Comparison of ENCODE assay signal across 16 cellular contexts in genomic region chr12:50749459-50749882, GRCh38. TPM values are rescaled to one million over a fixed set of nuclear protein-coding genes. Genes with fewer than 3 reads are reported as not detected.
DNase-seq lines count a peak whose midpoint lies in the region; ATAC-seq, FAIRE-seq and TF ChIP-seq lines count a peak whose summit lies in the region.
"Had no signal": no experiment of that assay in that cellular context is flagged by ENCODE, and none has a peak within 500 bp of the region (broad histone marks: within the 10 kb centered on the region; RNA-seq: fewer than 3 reads in every experiment).

No MANE protein-coding gene starts in this region.

- WGBS in K562 (ENCODE audit: insufficient coverage, low coverage, missing lambda C conversion rate) = 33% methylated on average over 2 of the region's 2 CpGs

- no peak for TF ChIP-seq POLR2A in K562 (conservative IDR thresholded peaks at IDR 0.05)

- H3K27ac Mint-ChIP-seq in Caco-2 (ENCODE audit: unreplicated experiment) (peak overlapping the region; percentile 48), nephron progenitor cell (peak overlapping the region; percentile 5)
- H3K27ac Mint-ChIP-seq: B cell had no signal

- peaks cover 15% of the 10 kb centered on the region for H3K4me1 Mint-ChIP-seq in Caco-2 (ENCODE audit: low read depth, unreplicated experiment)
- H3K4me1 Mint-ChIP-seq in nephron progenitor cell = no peaks in the 10 kb centered on the region
- H3K4me1 Mint-ChIP-seq: B cell had no signal

- ATAC-seq in K562 = peak; percentile 60
- no peak for ATAC-seq in GM18858 (IDR thresholded peaks at IDR 0.05; ENCODE audit: unreplicated experiment)

- H3K27ac ChIP-seq in HUES48 (ENCODE audit: low read depth, low read length) (peak overlapping the region; percentile 14), K562 (ENCODE audit: extremely low read depth, low read depth, low read length) (no peak overlapping the region)

- H3K4me3 Mint-ChIP-seq in Caco-2 (ENCODE audit: unreplicated experiment) (peak overlapping the region; percentile 1), nephron progenitor cell (no peak overlapping the region)
- H3K4me3 Mint-ChIP-seq: B cell; CD4-positive, alpha-beta memory T cell had no signal

- in situ Hi-C loops in K562 (cut with MboI) = loop anchor here (10.0 kb wide), 1 partner anchor 245 kb away; the partner anchor contains the start of gene DIP2B

- no peaks in the 10 kb centered on the region for H3K79me2 ChIP-seq in K562 (ENCODE audit: control insufficient read depth, insufficient read depth, low read length)

- no peaks in the 10 kb centered on the region for H4K20me1 ChIP-seq in K562 (replicated peaks; ENCODE audit: control insufficient read depth, insufficient read depth, low read length)

- H3K4me3 ChIP-seq in Caco-2 (ENCODE audit: low read depth, low read length) (no peak overlapping the region), HUES48 (ENCODE audit: low read depth, low read length) (no peak overlapping the region), K562 (no peak overlapping the region)

- DNase-seq in Caco-2 (no peak), K562 (ENCODE audit: extremely low read depth in 1 of 4, low spot score in 3 of 4) (peak in 1 of 4 experiments; percentile 17), nephron progenitor cell (no peak), SW480 (ENCODE audit: low spot score) (no peak)
- DNase-seq in activated naive CD4-positive, alpha-beta T cell (lab: John Stamatoyannopoulos, UW) = no peak
- DNase-seq in effector CD8-positive, alpha-beta T cell (lab: John Stamatoyannopoulos, UW) = no peak
- DNase-seq: ACHN; CD4-positive, alpha-beta memory T cell; DND-41; GOT3; NCI-H187 treated with DMSO at 0.1 percent for 48 hours; NCI-H510A; SHP77 treated with DMSO at 0.1 percent for 48 hours had no signal

- peak; percentile 65 for FAIRE-seq in K562 (lab: Jason Lieb, UNC)

- H3K4me1 ChIP-seq in Caco-2 (peaks cover 37% of the 10 kb centered on the region), HUES48 (ENCODE audit: control insufficient read depth, insufficient read depth, low read length) (peaks cover 2% of the 10 kb centered on the region; the same call in 1 of the 2 replicates), K562 (replicated peaks in 1 of 2; ENCODE audit: control insufficient read depth in 2 of 2, insufficient read depth in 2 of 2, low read length in 2 of 2) (peaks cover 0 to 16% of the 10 kb centered on the region in 2 experiments; a peak in 4 of 5 replicates)

- POLR2A ChIA-PET in Caco-2 (lab: Charles Lee) = no interaction called here
- POLR2A ChIA-PET in K562 (lab: Yijun Ruan, JAX) = interaction anchor here (0.6 to 3.9 kb wide), 4 partner anchors 9 to 81 kb away, joined by 3 to 15 read pairs (median 4); partner anchors contain the start of gene ATF1

- no peaks in the 10 kb centered on the region for H3K27me3 ChIP-seq in Caco-2 (replicated peaks; ENCODE audit: control insufficient read depth, insufficient read depth, low read length)
- H3K27me3 ChIP-seq in HUES48 (ENCODE audit: control insufficient read depth, insufficient read depth, low read length) = no peaks in the 10 kb centered on the region
- no peaks in the 10 kb centered on the region for H3K27me3 ChIP-seq in K562 (ENCODE audit: control insufficient read depth in 2 of 2, insufficient read depth in 2 of 2, low read length in 2 of 2)

- no peaks in the 10 kb centered on the region for H3K9me1 ChIP-seq in K562 (ENCODE audit: control insufficient read depth, insufficient read depth, low read length)

- H3K27me3 Mint-ChIP-seq in Caco-2 (ENCODE audit: insufficient read depth, unreplicated experiment) (no peaks in the 10 kb centered on the region), nephron progenitor cell (ENCODE audit: low read depth, poor library complexity) (no peaks in the 10 kb centered on the region)
- H3K27me3 Mint-ChIP-seq: B cell; CD4-positive, alpha-beta memory T cell had no signal

- H3K9ac ChIP-seq in HUES48 (ENCODE audit: low read depth, low read length) (no peak overlapping the region), K562 (ENCODE audit: insufficient read depth in 1 of 2, low read depth in 2 of 2, low read length in 2 of 2) (no peak overlapping the region)

- H3K36me3 ChIP-seq in Caco-2 (ENCODE audit: control insufficient read depth, insufficient read depth, low read length) = peaks cover 1% of the 10 kb centered on the region; the same call in 1 of the 2 replicates
- peaks cover 26% of the 10 kb centered on the region for H3K36me3 ChIP-seq in HUES48 (ENCODE audit: control insufficient read depth, insufficient read depth, low read length)
- peaks cover 33% of the 10 kb centered on the region; the same call in 2 of the 3 replicates for H3K36me3 ChIP-seq in K562 (ENCODE audit: control insufficient read depth, insufficient read depth, low read length)

- no peaks in the 10 kb centered on the region for H3K9me3 Mint-ChIP-seq in Caco-2 (ENCODE audit: unreplicated experiment)
- H3K9me3 Mint-ChIP-seq in nephron progenitor cell = no peaks in the 10 kb centered on the region
- H3K9me3 Mint-ChIP-seq: CD4-positive, alpha-beta memory T cell had no signal

- no peak for TF ChIP-seq EP300 in K562 (IDR thresholded peaks at IDR 0.05; ENCODE audit: low read length)

- TF ChIP-seq RAD21 in K562 (CRISPR knock-in tag; conservative IDR thresholded peaks at IDR 0.05 in 1 of 2, IDR thresholded peaks at IDR 0.05 in 1 of 2) = no peak

- 0 out of 2 replicates have a peak overlapping the region, but pooled peaks have one; percentile 36 for H3K4me2 ChIP-seq in K562 (ENCODE audit: insufficient read depth, low read length)

- H3K9me3 ChIP-seq in Caco-2 = no peaks in the 10 kb centered on the region
- no peaks in the 10 kb centered on the region for H3K9me3 ChIP-seq in HUES48 (ENCODE audit: control insufficient read depth, insufficient read depth, low read length)
- no peaks in the 10 kb centered on the region for H3K9me3 ChIP-seq in K562 (replicated peaks; ENCODE audit: control insufficient read depth, insufficient read depth, low read depth, low read length)

- no peak overlapping the region for H2AFZ ChIP-seq in K562 (ENCODE audit: low read depth, low read length)

- TF ChIP-seq CTCF in Caco-2 (IDR thresholded peaks at IDR 0.05; ENCODE audit: insufficient read depth in 1 of 2, low read depth in 1 of 2, low read length in 1 of 2, severe bottlenecking in 1 of 2, unreplicated experiment in 1 of 2) = no peak
- TF ChIP-seq CTCF in K562 (IDR thresholded peaks at IDR 0.05 in 2 of 3, conservative IDR thresholded peaks at IDR 0.05 in 1 of 3; ENCODE audit: insufficient read depth in 2 of 3, low read depth in 1 of 3, low read length in 3 of 3) = no peak
- no peak for TF ChIP-seq CTCF in nephron progenitor cell (IDR thresholded peaks at IDR 0.05)

- no TSS peak for BruUV-seq in Caco-2 (replicated peaks; lab: Mats Ljungman, UMichigan)
- no TSS peak for BruUV-seq in K562 (replicated peaks; lab: Mats Ljungman, UMichigan)

- CTCF ChIA-PET in Caco-2 (lab: Charles Lee) (interaction anchor here (0.6 kb wide), 1 partner anchor 832 kb away, joined by 3 read pairs; no protein-coding TSS in a partner anchor), K562 (lab: Yijun Ruan, JAX; ENCODE audit: low intra/inter-chr PET ratio) (no interaction called here)

- H3K36me3 Mint-ChIP-seq in Caco-2 (ENCODE audit: insufficient read depth, unreplicated experiment) (peaks cover 27% of the 10 kb centered on the region), nephron progenitor cell (ENCODE audit: low read depth) (peaks cover 44% of the 10 kb centered on the region)

- intact Hi-C loops in Caco-2 (cut with micrococcal nuclease; ENCODE audit: unreplicated experiment) (no loop called here), K562 (cut with micrococcal nuclease) (no loop called here)

TF ChIP-seq in K562, 482 proteins besides CTCF, POLR2A, EP300 and RAD21 (continues in another document):
- peak; percentile 39; the same call in 1 of the 2 replicates for TF ChIP-seq SMARCA4 (IDR thresholded peaks at IDR 0.05)
- TF ChIP-seq C11orf30 (IDR thresholded peaks at IDR 0.05; ENCODE audit: low read depth) = no peak
- TF ChIP-seq ZNF76 (CRISPR knock-in tag; IDR thresholded peaks at IDR 0.05; ENCODE audit: borderline replicate concordance) = no peak
- no peak for TF ChIP-seq ZC3H11A (IDR thresholded peaks at IDR 0.05; ENCODE audit: low read depth, low read length)
- 0 out of 2 replicates have a peak, but pooled peaks have one; percentile 18 for TF ChIP-seq CBFA2T3 (IDR thresholded peaks at IDR 0.05)
- TF ChIP-seq TAF1 (IDR thresholded peaks at IDR 0.05; ENCODE audit: control insufficient read depth, extremely low read depth, insufficient read depth, low read length, severe bottlenecking) = no peak
- no peak for TF ChIP-seq SRSF9 (IDR thresholded peaks at IDR 0.05; ENCODE audit: borderline replicate concordance, low read depth, low read length)
- TF ChIP-seq NR2C2 (CRISPR knock-in tag; IDR thresholded peaks at IDR 0.05) = no peak
- TF ChIP-seq NR2C2 (tag; IDR thresholded peaks at IDR 0.05) = peak; percentile 64
- TF ChIP-seq ARID1B (IDR thresholded peaks at IDR 0.05) = peak; percentile 56; the same call in 1 of the 2 replicates
- peak; percentile 53; the same call in 1 of the 2 replicates for TF ChIP-seq DPF2 (IDR thresholded peaks at IDR 0.05)
- peak; percentile 22; the same call in 1 of the 2 replicates for TF ChIP-seq TEAD4 (IDR thresholded peaks at IDR 0.05; ENCODE audit: low read length)
- TF ChIP-seq TEAD4 (CRISPR knock-in tag; IDR thresholded peaks at IDR 0.05; ENCODE audit: borderline replicate concordance) = no peak
- peak; percentile 88 for TF ChIP-seq SOX6 (IDR thresholded peaks at IDR 0.05)

RNA-seq across cellular contexts. Expression of gene ATF1, which starts 14.4 kb away (rescaled TPM):
- 47.0 and 54.4 TPM in 2 replicates for total RNA-seq in Caco-2 (2022)
- 26.6 and 28.7 TPM in 2 replicates for total RNA-seq in K562 (2011; cell fraction: chromatin; rRNA removed; ENCODE audit: low replicate concordance)
- total RNA-seq in K562 (2011; cell fraction: nucleolus; rRNA removed) = 23.5 and 27.1 TPM in 2 replicates
- 20.5 and 21.0 TPM in 2 replicates for total RNA-seq in K562 (2011; cell fraction: nucleoplasm; rRNA removed)
- 74.8 and 75.1 TPM in 2 replicates for total RNA-seq in K562 (2014; rRNA removed)
- 43.3 and 56.1 TPM in 2 replicates for total RNA-seq in K562 (2014; rRNA removed; fragmentation: Illumina TruSeq; extraction: Trizol)
- 46.6 and 48.9 TPM in 2 replicates for total RNA-seq in K562 (2015; rRNA removed; fragmentation: Illumina TruSeq; extraction: Trizol)
- 51.1 and 51.4 TPM in 2 replicates for total RNA-seq in K562 (2021)
- polyA plus RNA-seq in K562 (2011; rRNA removed) = 83.5 and 87.8 TPM in 2 replicates
- 39.7 and 78.8 TPM in 2 replicates for polyA plus RNA-seq in K562 (2011; cell fraction: cytosol; rRNA removed)
- 36.0 and 39.0 TPM in 2 replicates for polyA plus RNA-seq in K562 (2011; cell fraction: nucleus; rRNA removed)
- polyA plus RNA-seq in K562 (2012) = 33.6 and 43.3 TPM in 2 replicates
- 61.5 and 62.2 TPM in 2 replicates for polyA plus RNA-seq in K562 (2014; fragmentation: Illumina TruSeq; extraction: Trizol)
- polyA plus RNA-seq in K562 (2014; fragmentation: Nextera tagmentation; extraction: Ambion mirVana) = 10 to 100 TPM; 19.8 to 24.5 TPM
- 60.1 and 78.3 TPM in 2 replicates for polyA plus RNA-seq in K562 (2014; rRNA removed)
- polyA minus RNA-seq in K562 (2011; rRNA and poly(A)+ RNA removed) = 68.4 and 70.8 TPM in 2 replicates
- 30.5 and 35.6 TPM in 2 replicates for polyA minus RNA-seq in K562 (2011; cell fraction: cytosol; rRNA and poly(A)+ RNA removed)
- polyA minus RNA-seq in K562 (2011; cell fraction: nucleus; rRNA and poly(A)+ RNA removed) = 14.3 and 31.5 TPM in 2 replicates
